ENCODE assay signal across 37 cellular contexts in the genomic region with DNA sequence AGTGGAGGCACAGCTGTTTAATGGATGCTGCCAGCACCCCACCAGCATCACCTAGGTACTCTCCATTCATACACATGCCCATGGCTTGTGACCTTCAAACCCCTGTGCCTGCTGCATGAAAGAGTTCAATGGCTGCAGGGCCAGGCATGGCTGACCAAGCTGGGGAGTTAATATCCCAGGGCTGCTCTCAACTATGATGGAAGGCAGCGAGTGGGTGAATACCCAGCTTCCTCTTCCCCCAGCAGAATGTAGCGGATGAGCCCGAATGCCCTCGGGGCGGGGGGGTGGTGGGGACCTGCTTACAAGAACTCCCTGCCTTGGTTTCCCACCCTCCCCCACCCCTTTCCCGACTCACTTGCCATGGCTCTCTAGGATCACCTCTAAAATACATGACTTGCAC.
"Had no signal": no experiment of that assay in that cellular context is flagged by ENCODE, and none has a peak within 500 bp of the region (broad histone marks: within the 10 kb centered on the region; RNA-seq: fewer than 3 reads in every experiment).

No MANE protein-coding gene starts in this region.

- H3K4me3 Mint-ChIP-seq: activated CD4-positive, alpha-beta T cell treated with anti-CD3 and anti-CD28 coated beads for 36 hours; activated CD4-positive, alpha-beta T cell treated with anti-CD3 and anti-CD28 coated beads, Interleukin-2, amount 10 ng/mL, durations not matched to agents 7 days and 5 days; activated CD8-positive, alpha-beta T cell treated with anti-CD3 and anti-CD28 coated beads for 36 hours; activated naive CD4-positive, alpha-beta T cell treated with anti-CD3 and anti-CD28 coated beads for 36 hours; activated naive CD8-positive, alpha-beta T cell treated with anti-CD3 and anti-CD28 coated beads for 36 hours; activated T-cell treated with anti-CD3 and anti-CD28 coated beads, Interleukin-2, amount 50 U/mL, for 4 hours; activated T-cell treated with anti-CD3 and anti-CD28 coated beads, Interleukin-2, amount 50 U/mL, for 72 hours; activated T-helper 1 cell treated with anti-CD3 and anti-CD28 coated beads, Interleukin-12 subunit alpha, Interleukin-12 subunit beta, Interleukin-2, Interleukin-4 antibody, amounts not matched to agents 30 ng/mL and 10 ng/mL and 1 ng/mL, durations not matched to agents 14 hours and 24 hours and 36 hours; activated T-helper 17 cell treated with anti-CD3 and anti-CD28 coated beads, Interleukin-2, amount 50 U/mL, for 72 hours; central memory CD8-positive, alpha-beta T cell; T-helper 1 cell treated with Interleukin-12 subunit alpha and Interleukin-12 subunit beta and Interleukin-4 antibody, amounts not matched to agents 30 μg/mL and 1 μg/mL, for 36 hours; T-helper 2 cell treated with Interferon-gamma antibody and Interleukin-4, amounts not matched to agents 5 μg/mL and 100 μg/mL, for 36 hours; WTC11 had no signal

- H3K4me1 Mint-ChIP-seq: activated CD4-positive, alpha-beta T cell treated with anti-CD3 and anti-CD28 coated beads for 36 hours; activated CD4-positive, alpha-beta T cell treated with anti-CD3 and anti-CD28 coated beads, Interleukin-2, amount 10 ng/mL, durations not matched to agents 7 days and 5 days; activated naive CD8-positive, alpha-beta T cell treated with anti-CD3 and anti-CD28 coated beads for 36 hours; activated T-helper 17 cell treated with anti-CD3 and anti-CD28 coated beads, Interleukin-2, amount 50 U/mL, for 72 hours; central memory CD8-positive, alpha-beta T cell had no signal

- H3K9me3 Mint-ChIP-seq: activated CD4-positive, alpha-beta T cell treated with anti-CD3 and anti-CD28 coated beads, Interleukin-2, amount 10 ng/mL, durations not matched to agents 7 days and 5 days; activated CD8-positive, alpha-beta T cell treated with anti-CD3 and anti-CD28 coated beads for 36 hours; activated naive CD4-positive, alpha-beta T cell treated with anti-CD3 and anti-CD28 coated beads for 36 hours; activated naive CD4-positive, alpha-beta T cell treated with anti-CD3 and anti-CD28 coated beads, Interleukin-2, amount 50 U/mL, for 72 hours; activated naive CD8-positive, alpha-beta T cell treated with anti-CD3 and anti-CD28 coated beads for 36 hours; activated T-cell treated with anti-CD3 and anti-CD28 coated beads, Interleukin-2, amount 50 U/mL, for 4 hours; activated T-cell treated with anti-CD3 and anti-CD28 coated beads, Interleukin-2, amount 50 U/mL, for 72 hours; activated T-helper 1 cell treated with anti-CD3 and anti-CD28 coated beads, Interleukin-12 subunit alpha, Interleukin-12 subunit beta, Interleukin-2, Interleukin-4 antibody, amounts not matched to agents 30 ng/mL and 10 ng/mL and 1 ng/mL, durations not matched to agents 14 hours and 24 hours and 36 hours; activated T-helper 17 cell treated with anti-CD3 and anti-CD28 coated beads, Interleukin-2, amount 50 U/mL, for 72 hours; central memory CD8-positive, alpha-beta T cell; T-helper 1 cell treated with Interleukin-12 subunit alpha and Interleukin-12 subunit beta and Interleukin-4 antibody, amounts not matched to agents 30 μg/mL and 1 μg/mL, for 36 hours; T-helper 2 cell treated with Interferon-gamma antibody and Interleukin-4, amounts not matched to agents 5 μg/mL and 100 μg/mL, for 36 hours had no signal

- H3K4me3 ChIP-seq: adrenal gland, body of pancreas, breast epithelium had no signal

- H3K27ac Mint-ChIP-seq: activated CD4-positive, alpha-beta T cell treated with anti-CD3 and anti-CD28 coated beads for 36 hours; activated CD4-positive, alpha-beta T cell treated with anti-CD3 and anti-CD28 coated beads, Interleukin-2, amount 10 ng/mL, durations not matched to agents 7 days and 5 days; activated CD8-positive, alpha-beta T cell treated with anti-CD3 and anti-CD28 coated beads for 36 hours; activated naive CD4-positive, alpha-beta T cell treated with anti-CD3 and anti-CD28 coated beads for 36 hours; activated naive CD4-positive, alpha-beta T cell treated with anti-CD3 and anti-CD28 coated beads, Interleukin-2, amount 50 U/mL, for 72 hours; activated naive CD8-positive, alpha-beta T cell treated with anti-CD3 and anti-CD28 coated beads for 36 hours; activated T-cell treated with anti-CD3 and anti-CD28 coated beads, Interleukin-2, amount 50 U/mL, for 72 hours; activated T-helper 1 cell treated with anti-CD3 and anti-CD28 coated beads, Interleukin-12 subunit alpha, Interleukin-12 subunit beta, Interleukin-2, Interleukin-4 antibody, amounts not matched to agents 30 ng/mL and 10 ng/mL and 1 ng/mL, durations not matched to agents 14 hours and 24 hours and 36 hours; activated T-helper 17 cell treated with anti-CD3 and anti-CD28 coated beads, Interleukin-2, amount 50 U/mL, for 72 hours; T-helper 1 cell treated with Interleukin-12 subunit alpha and Interleukin-12 subunit beta and Interleukin-4 antibody, amounts not matched to agents 30 μg/mL and 1 μg/mL, for 36 hours; T-helper 2 cell treated with Interferon-gamma antibody and Interleukin-4, amounts not matched to agents 5 μg/mL and 100 μg/mL, for 36 hours; WTC11 had no signal

- H3K9me3 ChIP-seq: adrenal gland, body of pancreas, breast epithelium had no signal

- H3K27me3 ChIP-seq: adrenal gland, body of pancreas, breast epithelium had no signal

- H3K36me3 ChIP-seq: adrenal gland, brain microvascular endothelial cell, breast epithelium, WERI-Rb-1 had no signal

- ATAC-seq: activated CD4-positive, alpha-beta T cell treated with anti-CD3 and anti-CD28 coated beads for 36 hours; activated CD4-positive, CD25-positive, alpha-beta regulatory T cell treated with anti-CD3 and anti-CD28 coated beads, Interleukin-2, amount 50 U/mL, for 24 hours; activated CD8-positive, alpha-beta T cell treated with anti-CD3 and anti-CD28 coated beads for 36 hours; activated naive CD4-positive, alpha-beta T cell treated with anti-CD3 and anti-CD28 coated beads, Interleukin-2, amount 50 U/mL, for 72 hours; activated T-cell treated with anti-CD3 and anti-CD28 coated beads, Interleukin-2, amount 50 U/mL, for 4 hours; activated T-cell treated with anti-CD3 and anti-CD28 coated beads, Interleukin-2, amount 50 U/mL, for 72 hours; activated T-helper 17 cell treated with anti-CD3 and anti-CD28 coated beads, Interleukin-2, amount 50 U/mL, for 72 hours; body of pancreas; WTC11 had no signal

- DNase-seq: activated CD4-positive, alpha-beta T cell treated with anti-CD3 and anti-CD28 coated beads for 1 hour; activated CD4-positive, alpha-beta T cell treated with anti-CD3 and anti-CD28 coated beads for 36 hours; activated CD4-positive, alpha-beta T cell treated with anti-CD3 and anti-CD28 coated beads for 48 hours; activated CD4-positive, alpha-beta T cell treated with anti-CD3 and anti-CD28 coated beads, Interleukin-2, amount 10 ng/mL, durations not matched to agents 7 days and 5 days; activated CD4-positive, alpha-beta T cell treated with anti-CD3 and anti-CD28 coated beads, Interleukin-2, amount 50 U/mL, for 48 hours; activated CD4-positive, CD25-positive, alpha-beta regulatory T cell; activated CD8-positive, alpha-beta memory T cell treated with anti-CD3 and anti-CD28 coated beads, Interleukin-2, amount 50 U/mL, for 4 hours; activated CD8-positive, alpha-beta T cell treated with anti-CD3 and anti-CD28 coated beads for 36 hours; activated effector memory CD4-positive, alpha-beta T cell treated with anti-CD3 and anti-CD28 coated beads, Interleukin-2, amount 50 U/mL, for 16 hours; activated gamma-delta T cell treated with Interleukin-2 at 50 U/mL for 16 hours; activated naive CD4-positive, alpha-beta T cell; activated naive CD4-positive, alpha-beta T cell treated with anti-CD3 and anti-CD28 coated beads for 36 hours; activated naive CD4-positive, alpha-beta T cell treated with anti-CD3 and anti-CD28 coated beads, Interleukin-2, amount 50 U/mL, for 16 hours; activated naive CD8-positive, alpha-beta T cell treated with anti-CD3 and anti-CD28 coated beads for 36 hours; activated T-cell treated with anti-CD3 and anti-CD28 coated beads for 4 hours; activated T-cell treated with anti-CD3 and anti-CD28 coated beads, Interleukin-2, amount 50 U/mL, for 1 hour; activated T-cell treated with anti-CD3 and anti-CD28 coated beads, Interleukin-2, amount 50 U/mL, for 4 hours; activated T-cell treated with anti-CD3 and anti-CD28 coated beads, Interleukin-2, amount 50 U/mL, for 72 hours; adrenal gland; amniotic stem cell; aorta; body of pancreas; brain microvascular endothelial cell; cerebellar nuclear complex; T-helper 1 cell; T-helper 2 cell; T-helper 9 cell; WERI-Rb-1 had no signal

- H3K36me3 Mint-ChIP-seq: activated naive CD4-positive, alpha-beta T cell treated with anti-CD3 and anti-CD28 coated beads, Interleukin-2, amount 50 U/mL, for 72 hours; activated naive CD8-positive, alpha-beta T cell treated with anti-CD3 and anti-CD28 coated beads for 36 hours had no signal

- H3K4me1 ChIP-seq: adrenal gland, breast epithelium had no signal

- H3K27ac ChIP-seq: adrenal gland, body of pancreas, brain microvascular endothelial cell, breast epithelium, WERI-Rb-1 had no signal
